In the genomic region with DNA sequence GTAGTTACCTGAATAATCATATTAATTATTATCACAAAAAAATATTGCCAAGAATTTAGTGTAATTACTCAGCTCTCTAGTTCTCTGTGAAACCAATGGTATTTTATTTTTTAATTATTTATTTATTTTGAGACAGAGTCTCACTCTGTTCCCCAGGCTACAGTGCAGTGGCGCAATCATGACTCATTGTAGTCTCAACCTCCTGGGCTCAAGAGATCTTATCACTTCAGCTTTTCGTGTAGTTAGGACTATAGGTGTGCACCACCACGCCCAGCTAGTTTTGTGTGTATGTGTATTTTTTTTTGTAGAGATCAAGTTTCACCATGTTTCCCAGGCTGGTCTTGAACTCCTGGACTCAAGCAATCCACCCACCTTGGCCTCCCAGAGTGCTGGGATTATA, we compare ENCODE assay signal across 16 cellular contexts.
DNase-seq lines count a peak whose midpoint lies in the region; ATAC-seq lines count a peak whose summit lies in the region.
"Had no signal": no experiment of that assay in that cellular context is flagged by ENCODE, and none has a peak within 500 bp of the region (broad histone marks: within the 10 kb centered on the region; RNA-seq: fewer than 3 reads in every experiment).

No MANE protein-coding gene starts in this region.

- CTCF ChIA-PET in activated CD8-positive, alpha-beta memory T cell treated with anti-CD3 and anti-CD28 coated beads, Interleukin-2, amount 10 ng/mL, durations not matched to agents 7 days and 5 days (lab: Charles Lee), result no interaction called here

- H3K36me3 ChIP-seq in esophagus (ENCODE audit: control insufficient read depth in 2 of 2, insufficient read depth in 2 of 2, low read length in 1 of 2), result no peaks in the 10 kb centered on the region
- H3K36me3 ChIP-seq: BLaER1 treated with 17β-estradiol and CSF1 and Interleukin-3, amounts not matched to agents 10 nM and 100 nM; cardiac muscle cell; thoracic aorta had no signal

- H3K27ac Mint-ChIP-seq in activated CD8-positive, alpha-beta memory T cell treated with anti-CD3 and anti-CD28 coated beads, Interleukin-2, amount 10 ng/mL, durations not matched to agents 7 days and 5 days, result no peak overlapping the region

- DNase-seq in DMS53 (lab: John Stamatoyannopoulos, UW) (peak; percentile 68), NCI-H69 (lab: John Stamatoyannopoulos, UW) (peak; percentile 73), mucosa of gallbladder (ENCODE audit: low spot score) (peak; percentile 13), NCI-H2171 (lab: John Stamatoyannopoulos, UW) (no peak), ecto neural progenitor cell (ENCODE audit: low spot score) (no peak)
- DNase-seq in activated CD8-positive, alpha-beta memory T cell treated with anti-CD3 and anti-CD28 coated beads, Interleukin-2, amount 10 ng/mL, durations not matched to agents 7 days and 5 days, result no peak
- DNase-seq: head of caudate nucleus, KBM-7, NCI-H2171 treated with DMSO at 0.1 percent for 48 hours, psoas muscle had no signal

- H3K9me3 ChIP-seq in esophagus (ENCODE audit: control insufficient read depth in 2 of 2, insufficient read depth in 1 of 2, low read depth in 1 of 2, low read length in 1 of 2), result no peaks in the 10 kb centered on the region
- H3K9me3 ChIP-seq: BLaER1 treated with 17β-estradiol and CSF1 and Interleukin-3, amounts not matched to agents 10 nM and 100 nM; psoas muscle; thoracic aorta had no signal

- WGBS in esophagus, 2 donors, result 51 to 60% methylated on average over 3 of the region's 3 CpGs

- ATAC-seq in activated CD8-positive, alpha-beta memory T cell treated with anti-CD3 and anti-CD28 coated beads, Interleukin-2, amount 10 ng/mL, durations not matched to agents 7 days and 5 days, result no peak
- ATAC-seq in HG03571 (IDR thresholded peaks at IDR 0.05; ENCODE audit: unreplicated experiment), result no peak
- ATAC-seq: psoas muscle had no signal

- H3K27me3 Mint-ChIP-seq in activated CD8-positive, alpha-beta memory T cell treated with anti-CD3 and anti-CD28 coated beads, Interleukin-2, amount 10 ng/mL, durations not matched to agents 7 days and 5 days, result no peaks in the 10 kb centered on the region

- peaks cover 4% of the 10 kb centered on the region for H3K9me3 Mint-ChIP-seq in activated CD8-positive, alpha-beta memory T cell treated with anti-CD3 and anti-CD28 coated beads, Interleukin-2, amount 10 ng/mL, durations not matched to agents 7 days and 5 days (ENCODE audit: low read depth)

- H3K27ac ChIP-seq in esophagus (ENCODE audit: low read depth in 2 of 2, low read length in 1 of 2), result peak overlapping the region; percentile 72 to 83
- H3K27ac ChIP-seq: BLaER1 treated with 17β-estradiol and CSF1 and Interleukin-3, amounts not matched to agents 10 nM and 100 nM; cardiac muscle cell; psoas muscle; thoracic aorta; VCaP had no signal

- no peak overlapping the region for H3K4me3 ChIP-seq in esophagus (ENCODE audit: low read depth in 1 of 2, low read length in 2 of 2)
- H3K4me3 ChIP-seq: BLaER1 treated with 17β-estradiol and CSF1 and Interleukin-3, amounts not matched to agents 10 nM and 100 nM; cardiac muscle cell; psoas muscle; thoracic aorta had no signal

- no peak overlapping the region for H3K4me3 Mint-ChIP-seq in activated CD8-positive, alpha-beta memory T cell treated with anti-CD3 and anti-CD28 coated beads, Interleukin-2, amount 10 ng/mL, durations not matched to agents 7 days and 5 days

- no peaks in the 10 kb centered on the region for H3K27me3 ChIP-seq in esophagus (ENCODE audit: control insufficient read depth in 1 of 2, insufficient read depth in 2 of 2, low read length in 2 of 2)
- H3K27me3 ChIP-seq: BLaER1 treated with 17β-estradiol and CSF1 and Interleukin-3, amounts not matched to agents 10 nM and 100 nM; cardiac muscle cell had no signal

- H3K36me3 Mint-ChIP-seq in activated CD8-positive, alpha-beta memory T cell treated with anti-CD3 and anti-CD28 coated beads, Interleukin-2, amount 10 ng/mL, durations not matched to agents 7 days and 5 days, result no peaks in the 10 kb centered on the region

- peaks cover 0 to 4% of the 10 kb centered on the region in 2 donors for H3K4me1 ChIP-seq in esophagus (ENCODE audit: control insufficient read depth in 2 of 2, insufficient read depth in 2 of 2, low read length in 1 of 2)
- H3K4me1 ChIP-seq: BLaER1 treated with 17β-estradiol and CSF1 and Interleukin-3, amounts not matched to agents 10 nM and 100 nM; psoas muscle had no signal

- no peaks in the 10 kb centered on the region for H3K4me1 Mint-ChIP-seq in activated CD8-positive, alpha-beta memory T cell treated with anti-CD3 and anti-CD28 coated beads, Interleukin-2, amount 10 ng/mL, durations not matched to agents 7 days and 5 days

Comparison
In these comparisons a context has a peak if more than half of its experiments do, and no peak if none do; other contexts are left out.
1. DNase-seq: peak in DMS53 (single experiment), NCI-H69 (single experiment) and mucosa of gallbladder (single experiment); none in activated CD8-positive, alpha-beta memory T cell treated with anti-CD3 and anti-CD28 coated beads, Interleukin-2, amount 10 ng/mL, durations not matched to agents 7 days and 5 days (single experiment), NCI-H2171 (single experiment) and ecto neural progenitor cell (single experiment).